17 cellular contexts compared by ENCODE assay signal in genomic region chr2:33633295-33633694, GRCh38. TPM values are rescaled to one million over a fixed set of nuclear protein-coding genes. Genes with fewer than 3 reads are reported as not detected.
DNase-seq lines count a peak whose midpoint lies in the region; ATAC-seq, FAIRE-seq and TF ChIP-seq lines count a peak whose summit lies in the region.
"Had no signal": no experiment of that assay in that cellular context is flagged by ENCODE, and none has a peak within 500 bp of the region (broad histone marks: within the 10 kb centered on the region; RNA-seq: fewer than 3 reads in every experiment).

No MANE protein-coding gene starts in this region.

- H3K79me2 ChIP-seq in PC-3 (ENCODE audit: low read length) (no peaks in the 10 kb centered on the region), neural cell (replicated peaks; ENCODE audit: insufficient read depth, low read length) (no peaks in the 10 kb centered on the region)

- no peak for TF ChIP-seq POLR2A in uterus (IDR thresholded peaks at IDR 0.05)

- H3K4me2 ChIP-seq in PC-3 (ENCODE audit: low read length) (no peak overlapping the region), neural cell (ENCODE audit: low read length) (no peak overlapping the region)
- H3K4me2 ChIP-seq: BLaER1 treated with 17β-estradiol and CSF1 and Interleukin-3, amounts not matched to agents 10 nM and 100 nM had no signal

- POLR2A ChIA-PET in PC-3 (lab: Charles Lee; ENCODE audit: unreplicated experiment), result no interaction called here

- H3K4me1 ChIP-seq in PC-3 (ENCODE audit: insufficient read depth, low read length), result peaks cover 6% of the 10 kb centered on the region; the same call in 1 of the 2 replicates
- H3K4me1 ChIP-seq in uterus, result peaks cover 0 to 6% of the 10 kb centered on the region in 2 donors

- DNase-seq in PC-3, result peak; percentile 50
- DNase-seq in bronchial epithelial cell (ENCODE audit: low read depth), result peak; percentile 9
- DNase-seq in uterus, result no peak
- no peak for DNase-seq in cerebellar cortex (ENCODE audit: low spot score)
- no peak for DNase-seq in left ventricle myocardium superior
- DNase-seq: Calu3; CD8-positive, alpha-beta T cell; DMS79 treated with DMSO at 0.1 percent for 48 hours; GOT3; H7; HFFc6 had no signal

- no peaks in the 10 kb centered on the region for H3K9me2 ChIP-seq in PC-3 (replicated peaks; ENCODE audit: low read length)
- H3K9me2 ChIP-seq in neural cell (ENCODE audit: insufficient read depth, low read length), result no peaks in the 10 kb centered on the region

- H4K20me1 ChIP-seq in PC-3 (ENCODE audit: low read length) (no peaks in the 10 kb centered on the region), neural cell (ENCODE audit: insufficient read depth) (no peaks in the 10 kb centered on the region)
- H4K20me1 ChIP-seq: BLaER1 treated with 17β-estradiol and CSF1 and Interleukin-3, amounts not matched to agents 10 nM and 100 nM had no signal

- H3K27me3 ChIP-seq in PC-3 (ENCODE audit: low read length), result no peaks in the 10 kb centered on the region
- no peaks in the 10 kb centered on the region for H3K27me3 ChIP-seq in bronchial epithelial cell (ENCODE audit: control insufficient read depth, insufficient read depth, low read length)
- H3K27me3 ChIP-seq in neural cell (ENCODE audit: insufficient read depth, low read depth, low read length), result no peaks in the 10 kb centered on the region
- no peaks in the 10 kb centered on the region for H3K27me3 ChIP-seq in uterus
- H3K27me3 ChIP-seq: BLaER1 treated with 17β-estradiol and CSF1 and Interleukin-3, amounts not matched to agents 10 nM and 100 nM had no signal

- no TSS peak for BruUV-seq in PC-3 (replicated peaks; lab: Mats Ljungman, UMichigan)

- H3F3A ChIP-seq in PC-3 (ENCODE audit: low read length, unreplicated experiment) (no peaks in the 10 kb centered on the region), neural cell (ENCODE audit: insufficient read depth, low read length, poor library complexity, severe bottlenecking) (no peaks in the 10 kb centered on the region)

- TF ChIP-seq CTCF in PC-3 (conservative IDR thresholded peaks at IDR 0.05; ENCODE audit: low read depth, low read length), result no peak
- TF ChIP-seq CTCF in bronchial epithelial cell (IDR thresholded peaks at IDR 0.05; ENCODE audit: insufficient read depth, low read length, severe bottlenecking), result no peak
- TF ChIP-seq CTCF in neural cell (IDR thresholded peaks at IDR 0.05; ENCODE audit: poor library complexity, severe bottlenecking), result no peak
- TF ChIP-seq CTCF in uterus (IDR thresholded peaks at IDR 0.05), result no peak

- intact Hi-C loops in PC-3 (cut with micrococcal nuclease) (no loop called here), uterus (cut with DNase I; ENCODE audit: low total_unique reads) (no loop called here), left ventricle myocardium superior (cut with micrococcal nuclease) (no loop called here)

- no peak for ATAC-seq in PC-3
- no peak for ATAC-seq in HG03039 (IDR thresholded peaks at IDR 0.05; ENCODE audit: unreplicated experiment)
- ATAC-seq in left ventricle myocardium superior, result no peak
- ATAC-seq: CD8-positive, alpha-beta T cell; GM12878; HCT116; HepG2 had no signal

- no peak for FAIRE-seq in bronchial epithelial cell (lab: Jason Lieb, UNC)
- FAIRE-seq: GM12878, HepG2 had no signal

- H3K36me3 ChIP-seq in PC-3 (ENCODE audit: low read depth, low read length) (no peaks in the 10 kb centered on the region), bronchial epithelial cell (ENCODE audit: control insufficient read depth, insufficient read depth, low read length) (no peaks in the 10 kb centered on the region), neural cell (ENCODE audit: insufficient read depth, low read length) (no peaks in the 10 kb centered on the region), uterus (no peaks in the 10 kb centered on the region)
- H3K36me3 ChIP-seq: BLaER1 treated with 17β-estradiol and CSF1 and Interleukin-3, amounts not matched to agents 10 nM and 100 nM had no signal

- no peak overlapping the region for H3K27ac ChIP-seq in PC-3 (ENCODE audit: low read length)
- peak overlapping the region; percentile 13 for H3K27ac ChIP-seq in neural cell (ENCODE audit: low read length)
- peak overlapping the region; percentile 16 to 38 for H3K27ac ChIP-seq in uterus
- H3K27ac ChIP-seq: BLaER1 treated with 17β-estradiol and CSF1 and Interleukin-3, amounts not matched to agents 10 nM and 100 nM had no signal

- TF ChIP-seq EP300 in neural cell (conservative IDR thresholded peaks at IDR 0.05; ENCODE audit: poor library complexity, severe bottlenecking), result no peak

- CTCF ChIA-PET in PC-3 (lab: Charles Lee), result no interaction called here

- H2AFZ ChIP-seq in PC-3 (ENCODE audit: low read length) (no peak overlapping the region), neural cell (ENCODE audit: low read depth, low read length) (no peak overlapping the region)

- no peaks in the 10 kb centered on the region for H3K9me3 ChIP-seq in PC-3 (ENCODE audit: low read length)
- no peaks in the 10 kb centered on the region for H3K9me3 ChIP-seq in neural cell (ENCODE audit: low read length)
- H3K9me3 ChIP-seq in uterus, result no peaks in the 10 kb centered on the region
- H3K9me3 ChIP-seq: BLaER1 treated with 17β-estradiol and CSF1 and Interleukin-3, amounts not matched to agents 10 nM and 100 nM had no signal

- TF ChIP-seq RAD21 in neural cell (conservative IDR thresholded peaks at IDR 0.05), result no peak

- H3K9ac ChIP-seq in PC-3 (ENCODE audit: low read length) (no peak overlapping the region), neural cell (ENCODE audit: low read length) (no peak overlapping the region)
- H3K9ac ChIP-seq: BLaER1 treated with 17β-estradiol and CSF1 and Interleukin-3, amounts not matched to agents 10 nM and 100 nM had no signal

- H3K4me3 ChIP-seq in PC-3 (ENCODE audit: low read length) (no peak overlapping the region), bronchial epithelial cell (ENCODE audit: low read depth, low read length) (no peak overlapping the region), neural cell (ENCODE audit: low read length) (no peak overlapping the region), uterus (no peak overlapping the region)
- H3K4me3 ChIP-seq: BLaER1 treated with 17β-estradiol and CSF1 and Interleukin-3, amounts not matched to agents 10 nM and 100 nM; GM12878 had no signal

TF ChIP-seq in neural cell, 6 proteins besides CTCF, POLR2A, EP300 and RAD21:
- TF ChIP-seq MXI1 (conservative IDR thresholded peaks at IDR 0.05; ENCODE audit: poor library complexity, severe bottlenecking) (no peak), SMC3 (conservative IDR thresholded peaks at IDR 0.05; ENCODE audit: poor library complexity) (no peak), EZH2 (IDR thresholded peaks at IDR 0.05; ENCODE audit: borderline replicate concordance, insufficient read depth, low read length, poor library complexity, severe bottlenecking) (no peak), POLR2AphosphoS5 (IDR thresholded peaks at IDR 0.05) (no peak), TAF1 (IDR thresholded peaks at IDR 0.05; ENCODE audit: low read depth) (no peak), REST (IDR thresholded peaks at IDR 0.05; ENCODE audit: borderline replicate concordance) (no peak)

RNA-seq across cellular contexts. Expression of gene FAM98A, which starts 34.2 kb away (rescaled TPM):
- total RNA-seq in PC-3 (2014; rRNA removed), result 22.4 and 30.1 TPM in 2 replicates
- total RNA-seq in bronchial epithelial cell, result 16.1 and 18.4 TPM in 2 replicates
- 14.5 and 25.0 TPM in 2 replicates for polyA plus RNA-seq in neural cell
- 22.6 and 36.3 TPM in 2 replicates for polyA minus RNA-seq in neural cell
- total RNA-seq in uterus, result 1,000 to 10,000 TPM in 1 of 4 donors, 100 to 1,000 TPM in 1, 10 to 100 TPM in 2; 19.7 to 2,496 (median 73.0) TPM
- total RNA-seq in left ventricle myocardium superior, result 72.0 TPM

Comparison
In these comparisons a context has a peak if more than half of its experiments do, and no peak if none do; other contexts are left out.
1. DNase-seq: peak in PC-3 (single experiment) and bronchial epithelial cell (single experiment); none in uterus (0 of 2), cerebellar cortex (single experiment) and left ventricle myocardium superior (single experiment).